Comparison of ENCODE assay signal across 1 cellular context in genomic region chr6:127300411-127300810, GRCh38.
TF ChIP-seq lines count a peak whose summit lies in the region.

No MANE protein-coding gene starts in this region.

TF ChIP-seq in IMR-90, 13 proteins besides CTCF, POLR2A, EP300 and RAD21:
- TF ChIP-seq SMC3 (IDR thresholded peaks at IDR 0.05; ENCODE audit: low read depth, low read length) (no peak), MXI1 (IDR thresholded peaks at IDR 0.05; ENCODE audit: borderline replicate concordance, low read depth, low read length) (peak; percentile 71; the same call in 1 of the 2 replicates), FOS (IDR thresholded peaks at IDR 0.05; ENCODE audit: low read depth, low read length) (no peak), MAFK (IDR thresholded peaks at IDR 0.05; ENCODE audit: low read depth, low read length) (peak; percentile 64), RCOR1 (IDR thresholded peaks at IDR 0.05; ENCODE audit: insufficient replicate concordance, low read length) (peak; percentile 43), MAZ (IDR thresholded peaks at IDR 0.05; ENCODE audit: borderline replicate concordance, low read depth, low read length) (no peak), CEBPB (IDR thresholded peaks at IDR 0.05; ENCODE audit: low read depth, low read length) (no peak)
